Comparison of ENCODE assay signal across 25 cellular contexts in genomic region chr18:55876254-55876653, GRCh38.
A peak's percentile ranks its signal among the peaks of the same experiment; 100 is the strongest.
DNase-seq lines count a peak whose midpoint lies in the region; FAIRE-seq and TF ChIP-seq lines count a peak whose summit lies in the region.
"Had no signal": no experiment of that assay in that cellular context is flagged by ENCODE, and none has a peak within 500 bp of the region (broad histone marks: within the 10 kb centered on the region; RNA-seq: fewer than 3 reads in every experiment).

No MANE protein-coding gene starts in this region.

- no peak overlapping the region for H2BK20ac ChIP-seq in H1 (ENCODE audit: low read length)

- in situ Hi-C loops in mammary epithelial cell (cut with MboI; ENCODE audit: low sequenced_read_pairs in 2 of 2): no loop called here

- H3K27me3 ChIP-seq in mammary epithelial cell (ENCODE audit: insufficient read depth, low read length): no peaks in the 10 kb centered on the region
- no peaks in the 10 kb centered on the region for H3K27me3 ChIP-seq in H1 (replicated peaks in 1 of 4; ENCODE audit: control insufficient read depth in 3 of 4, extremely low read depth in 1 of 4, insufficient read depth in 3 of 4, low read length in 3 of 4)
- H3K27me3 ChIP-seq in neuronal stem cell (ENCODE audit: control insufficient read depth in 3 of 3, insufficient read depth in 3 of 3, low read depth in 1 of 3, low read length in 3 of 3): no peaks in the 10 kb centered on the region
- H3K27me3 ChIP-seq: BE2C; BLaER1 treated with 17β-estradiol and CSF1 and Interleukin-3, amounts not matched to agents 10 nM and 100 nM had no signal

- TF ChIP-seq POLR2A in H1 (IDR thresholded peaks at IDR 0.05; ENCODE audit: control extremely low read depth in 1 of 2, low read depth in 2 of 2, low read length in 2 of 2) (no peak), erythroblast (IDR thresholded peaks at IDR 0.05; ENCODE audit: low read length) (no peak)

- no peaks in the 10 kb centered on the region for H3K4me1 Mint-ChIP-seq in MCF 10A (ENCODE audit: insufficient read depth, unreplicated experiment)
- H3K4me1 Mint-ChIP-seq: CD8-positive, alpha-beta memory T cell had no signal

- H2BK120ac ChIP-seq in H1 (replicated peaks; ENCODE audit: low read depth, low read length): no peak overlapping the region
- H2BK120ac ChIP-seq in neuronal stem cell (ENCODE audit: low read depth, low read length): no peak overlapping the region

- H3K36me3 Mint-ChIP-seq in MCF 10A (ENCODE audit: insufficient read depth, unreplicated experiment): no peaks in the 10 kb centered on the region
- H3K36me3 Mint-ChIP-seq: CD14-positive monocyte; CD8-positive, alpha-beta memory T cell had no signal

- H2AK5ac ChIP-seq in H1 (ENCODE audit: low read depth, low read length): no peak overlapping the region
- H2AK5ac ChIP-seq in neuronal stem cell (ENCODE audit: low read depth, low read length): no peak overlapping the region

- no TSS peak for BruUV-seq in mammary epithelial cell (replicated peaks; lab: Mats Ljungman, UMichigan)
- no TSS peak for BruUV-seq in MCF 10A (replicated peaks; lab: Mats Ljungman, UMichigan)

- H3K4me1 ChIP-seq in mammary epithelial cell (ENCODE audit: insufficient read depth, low read length) (no peaks in the 10 kb centered on the region), H1 (replicated peaks in 1 of 4; ENCODE audit: control insufficient read depth in 3 of 4, insufficient read depth in 4 of 4, low read length in 3 of 4) (peaks cover 0 to 4% (median 0%) of the 10 kb centered on the region in 4 experiments; a peak in 2 of 7 replicates), neuronal stem cell (ENCODE audit: control insufficient read depth in 2 of 2, insufficient read depth in 1 of 2, low read depth in 1 of 2, low read length in 2 of 2) (peaks cover 8 to 18% of the 10 kb centered on the region in 2 donors)

- no peak overlapping the region for H4K8ac ChIP-seq in H1 (ENCODE audit: extremely low read depth, insufficient read depth, low read length)
- H4K8ac ChIP-seq in neuronal stem cell (ENCODE audit: low read depth, low read length): no peak overlapping the region

- H4K20me1 ChIP-seq in mammary epithelial cell (ENCODE audit: insufficient read depth, low read length) (no peaks in the 10 kb centered on the region), H1 (replicated peaks in 1 of 2; ENCODE audit: control insufficient read depth in 1 of 2, insufficient read depth in 2 of 2, low read length in 2 of 2) (no peaks in the 10 kb centered on the region)
- H4K20me1 ChIP-seq: BLaER1 treated with 17β-estradiol and CSF1 and Interleukin-3, amounts not matched to agents 10 nM and 100 nM had no signal

- H2BK15ac ChIP-seq in H1 (ENCODE audit: low read length) (no peak overlapping the region), neuronal stem cell (ENCODE audit: low read length) (no peak overlapping the region)

- no peaks in the 10 kb centered on the region for H3K36me3 ChIP-seq in mammary epithelial cell (ENCODE audit: insufficient read depth, low read length)
- no peaks in the 10 kb centered on the region for H3K36me3 ChIP-seq in H1 (ENCODE audit: control insufficient read depth in 2 of 4, insufficient read depth in 4 of 4, low read length in 3 of 4)
- no peaks in the 10 kb centered on the region for H3K36me3 ChIP-seq in neuronal stem cell (replicated peaks in 1 of 2; ENCODE audit: control insufficient read depth in 2 of 2, insufficient read depth in 2 of 2, low read length in 2 of 2)
- H3K36me3 ChIP-seq: BE2C; BLaER1 treated with 17β-estradiol and CSF1 and Interleukin-3, amounts not matched to agents 10 nM and 100 nM had no signal

- H2BK5ac ChIP-seq in H1 (ENCODE audit: low read depth, low read length): no peak overlapping the region
- H2BK5ac ChIP-seq in neuronal stem cell (ENCODE audit: low read length): no peak overlapping the region

- H3K18ac ChIP-seq in H1 (ENCODE audit: extremely low read depth, low read length): no peak overlapping the region
- no peak overlapping the region for H3K18ac ChIP-seq in neuronal stem cell (ENCODE audit: low read length)

- H3K4me2 ChIP-seq in mammary epithelial cell (ENCODE audit: insufficient read depth, low read depth, low read length) (no peak overlapping the region), H1 (ENCODE audit: insufficient read depth in 1 of 2, low read depth in 2 of 2, low read length in 2 of 2) (no peak overlapping the region), neuronal stem cell (ENCODE audit: insufficient read depth, low read length, poor library complexity, severe bottlenecking) (no peak overlapping the region)
- H3K4me2 ChIP-seq: BLaER1 treated with 17β-estradiol and CSF1 and Interleukin-3, amounts not matched to agents 10 nM and 100 nM had no signal

- no peak overlapping the region for H3K14ac ChIP-seq in H1 (ENCODE audit: insufficient read length)
- no peak overlapping the region for H3K14ac ChIP-seq in neuronal stem cell (ENCODE audit: low read length)

- 90% methylated on average over 2 of the region's 2 CpGs for WGBS in mammary epithelial cell (ENCODE audit: low coverage, missing lambda C conversion rate)
- 83% methylated on average over 2 of the region's 2 CpGs; no CpG with 5 or more reads in 1 of the 2 experiments for WGBS in H1 (ENCODE audit: extremely low coverage in 1 of 2, insufficient coverage in 1 of 2, insufficient read length in 1 of 2, insufficient replicate concordance in 2 of 2, low coverage in 1 of 2, low lambda C conversion rate in 2 of 2, missing lambda C conversion rate in 1 of 2), 2 experiments
- WGBS in neuronal stem cell (ENCODE audit: extremely low coverage in 2 of 2, insufficient read length in 2 of 2, insufficient replicate concordance in 1 of 2), 2 donors: no CpG with 5 or more reads among the region's 2 CpGs

- no peaks in the 10 kb centered on the region for H3K27me3 Mint-ChIP-seq in MCF 10A (ENCODE audit: insufficient read depth, unreplicated experiment)
- H3K27me3 Mint-ChIP-seq: CD4-positive, alpha-beta T cell; CD8-positive, alpha-beta memory T cell had no signal

- DNase-seq in mammary epithelial cell: no peak
- DNase-seq in MCF 10A (ENCODE audit: unreplicated experiment): no peak
- DNase-seq in AG10803 (ENCODE audit: low read depth): peak; percentile 52
- DNase-seq in H1 (ENCODE audit: low read depth in 1 of 2, low spot score in 2 of 2): no peak
- no peak for DNase-seq in neuronal stem cell (ENCODE audit: low spot score)
- no peak for DNase-seq in COLO829 (ENCODE audit: low spot score)
- DNase-seq in HPDE6-E6E7 (ENCODE audit: extremely low spot score): no peak
- no peak for DNase-seq in erythroblast (lab: John Stamatoyannopoulos, UW)
- DNase-seq: AML-193; Calu3; CD4-positive, alpha-beta T cell; CD8-positive, alpha-beta memory T cell; COR-L47; DMS53; DMS79 treated with DMSO at 0.1 percent for 48 hours; GF-D8; GM23248; H9 had no signal

- no peak overlapping the region for H4K5ac ChIP-seq in H1 (ENCODE audit: insufficient read length, low read depth, low read length)

- TF ChIP-seq CTCF in mammary epithelial cell (conservative IDR thresholded peaks at IDR 0.05 in 1 of 2, IDR thresholded peaks at IDR 0.05 in 1 of 2; ENCODE audit: extremely low read depth in 1 of 2, insufficient read depth in 1 of 2, low read depth in 1 of 2, low read length in 2 of 2): no peak
- TF ChIP-seq CTCF in MCF 10A (IDR thresholded peaks at IDR 0.05; ENCODE audit: unreplicated experiment): no peak
- TF ChIP-seq CTCF in AG10803 (conservative IDR thresholded peaks at IDR 0.05; ENCODE audit: low read length): no peak
- no peak for TF ChIP-seq CTCF in H1 (IDR thresholded peaks at IDR 0.05; ENCODE audit: control extremely low read depth in 1 of 3, insufficient read depth in 1 of 3, low read depth in 1 of 3, low read length in 3 of 3)

- H3K79me1 ChIP-seq in H1 (ENCODE audit: low read depth, low read length) (no peaks in the 10 kb centered on the region), neuronal stem cell (ENCODE audit: low read depth, low read length) (no peaks in the 10 kb centered on the region)

- H3K27ac Mint-ChIP-seq in MCF 10A (ENCODE audit: low read depth, unreplicated experiment): no peak overlapping the region
- H3K27ac Mint-ChIP-seq: CD14-positive monocyte; CD4-positive, alpha-beta T cell; CD8-positive, alpha-beta memory T cell had no signal

- H3K79me2 ChIP-seq in mammary epithelial cell (ENCODE audit: insufficient read depth, low read length) (no peaks in the 10 kb centered on the region), H1 (ENCODE audit: control insufficient read depth in 1 of 2, insufficient read depth in 2 of 2, low read length in 2 of 2) (no peaks in the 10 kb centered on the region)

- no peak for TF ChIP-seq EP300 in H1 (IDR thresholded peaks at IDR 0.05; ENCODE audit: borderline replicate concordance in 1 of 2, low read depth in 2 of 2, low read length in 2 of 2)

- no peak overlapping the region for H3K4me3 Mint-ChIP-seq in MCF 10A (ENCODE audit: unreplicated experiment)
- H3K4me3 Mint-ChIP-seq: CD14-positive monocyte; CD4-positive, alpha-beta T cell; CD8-positive, alpha-beta memory T cell; H9 had no signal

- intact Hi-C loops in mammary epithelial cell (cut with micrococcal nuclease) (no loop called here), MCF 10A (cut with micrococcal nuclease) (no loop called here)

- H2AFZ ChIP-seq in mammary epithelial cell (ENCODE audit: low read depth, low read length) (no peak overlapping the region), H1 (ENCODE audit: low read length) (no peak overlapping the region), neuronal stem cell (ENCODE audit: low read length) (no peak overlapping the region)
- H2AFZ ChIP-seq: GM23248 had no signal

- no peak for TF ChIP-seq RAD21 in H1 (IDR thresholded peaks at IDR 0.05 in 1 of 2, conservative IDR thresholded peaks at IDR 0.05 in 1 of 2; ENCODE audit: low read depth in 2 of 2, low read length in 2 of 2)

- no peak overlapping the region for H3K4me3 ChIP-seq in mammary epithelial cell (replicated peaks in 1 of 3; ENCODE audit: insufficient read depth in 1 of 3, low read depth in 2 of 3, low read length in 3 of 3)
- H3K4me3 ChIP-seq in AG10803 (ENCODE audit: low read length): no peak overlapping the region
- H3K4me3 ChIP-seq in H1 (ENCODE audit: extremely low read depth in 1 of 4, insufficient read depth in 2 of 4, low read depth in 3 of 4, low read length in 4 of 4): no peak overlapping the region
- H3K4me3 ChIP-seq in neuronal stem cell (ENCODE audit: low read length in 2 of 2): no peak overlapping the region
- H3K4me3 ChIP-seq: BLaER1 treated with 17β-estradiol and CSF1 and Interleukin-3, amounts not matched to agents 10 nM and 100 nM; GM23248 had no signal

- H4K91ac ChIP-seq in H1 (replicated peaks; ENCODE audit: insufficient read length, low read length) (no peak overlapping the region), neuronal stem cell (ENCODE audit: low read depth, low read length, poor library complexity) (no peak overlapping the region)

- H3K56ac ChIP-seq in H1 (replicated peaks; ENCODE audit: insufficient read length, low read depth, low read length): no peak overlapping the region

- H3K9me3 ChIP-seq in mammary epithelial cell (replicated peaks; ENCODE audit: insufficient read depth, low read length): no peaks in the 10 kb centered on the region
- H3K9me3 ChIP-seq in H1 (ENCODE audit: insufficient read depth in 2 of 2, low read depth in 1 of 2, low read length in 1 of 2): no peaks in the 10 kb centered on the region
- H3K9me3 ChIP-seq in neuronal stem cell (replicated peaks in 1 of 2; ENCODE audit: control insufficient read depth in 2 of 2, insufficient read depth in 1 of 2, low read depth in 1 of 2, low read length in 2 of 2): peaks cover 0 to 3% of the 10 kb centered on the region in 2 donors
- H3K9me3 ChIP-seq: BE2C; BLaER1 treated with 17β-estradiol and CSF1 and Interleukin-3, amounts not matched to agents 10 nM and 100 nM had no signal

- no peak overlapping the region for H3K23ac ChIP-seq in H1 (ENCODE audit: insufficient read length)
- H3K23ac ChIP-seq in neuronal stem cell (ENCODE audit: low read depth, low read length, poor library complexity): no peak overlapping the region

- no peaks in the 10 kb centered on the region for H3K9me3 Mint-ChIP-seq in MCF 10A (ENCODE audit: unreplicated experiment)
- H3K9me3 Mint-ChIP-seq: CD4-positive, alpha-beta T cell; H9 had no signal

- CTCF ChIA-PET in mammary epithelial cell (lab: Charles Lee; ENCODE audit: low non-redundant PET): interaction anchor here (0.6 kb wide), 1 partner anchor 16 kb away, joined by 3 read pairs; no protein-coding TSS in a partner anchor
- CTCF ChIA-PET in MCF 10A (lab: Yijun Ruan, JAX): interaction anchor here (0.7 to 1.9 kb wide), 2 partner anchors 15 to 880 kb away, joined by 3 to 14 read pairs; no protein-coding TSS in a partner anchor
- CTCF ChIA-PET in H1 (lab: Charles Lee; ENCODE audit: partially characterized antibody): interaction anchor here (1.2 to 1.7 kb wide), 4 partner anchors 11 to 26 kb away, joined by 3 to 5 read pairs (median 5); no protein-coding TSS in a partner anchor

- H3K9ac ChIP-seq in mammary epithelial cell (ENCODE audit: insufficient read depth, low read length): peak overlapping the region; percentile 10
- H3K9ac ChIP-seq in H1 (replicated peaks in 1 of 4; ENCODE audit: extremely low read depth in 1 of 4, low read depth in 3 of 4, low read length in 3 of 4): no peak overlapping the region
- no peak overlapping the region for H3K9ac ChIP-seq in neuronal stem cell (ENCODE audit: low read depth, low read length, poor library complexity)
- H3K9ac ChIP-seq: BLaER1 treated with 17β-estradiol and CSF1 and Interleukin-3, amounts not matched to agents 10 nM and 100 nM; GM23248 had no signal

- dilution Hi-C loops in mammary epithelial cell (cut with HindIII; ENCODE audit: low sequenced_read_pairs): no loop called here

- no peak for FAIRE-seq in H1 (lab: Jason Lieb, UNC)
- FAIRE-seq: A204.1, GM12891, GM18507 had no signal

- POLR2A ChIA-PET in MCF 10A (lab: Yijun Ruan, JAX): no interaction called here
- POLR2A ChIA-PET in H1 (lab: Charles Lee; ENCODE audit: partially characterized antibody): no interaction called here

- H3K23me2 ChIP-seq in H1 (ENCODE audit: low read depth, low read length): no peaks in the 10 kb centered on the region

- no peak overlapping the region for H2BK12ac ChIP-seq in H1 (ENCODE audit: low read depth, low read length)
- no peak overlapping the region for H2BK12ac ChIP-seq in neuronal stem cell (ENCODE audit: low read length)

- no peak overlapping the region for H3K27ac ChIP-seq in mammary epithelial cell (ENCODE audit: insufficient read depth, low read depth, low read length)
- H3K27ac ChIP-seq in H1 (ENCODE audit: low read depth, low read length): no peak overlapping the region
- peak overlapping the region; percentile 66 for H3K27ac ChIP-seq in neuronal stem cell (replicated peaks; ENCODE audit: low read length)
- H3K27ac ChIP-seq: 22Rv1; BLaER1 treated with 17β-estradiol and CSF1 and Interleukin-3, amounts not matched to agents 10 nM and 100 nM; GM23248 had no signal

- no peak overlapping the region for H3K4ac ChIP-seq in H1 (replicated peaks; ENCODE audit: insufficient read length, low read depth, low read length)
- H3K4ac ChIP-seq in neuronal stem cell (ENCODE audit: low read length): no peak overlapping the region
